In the genomic region with DNA sequence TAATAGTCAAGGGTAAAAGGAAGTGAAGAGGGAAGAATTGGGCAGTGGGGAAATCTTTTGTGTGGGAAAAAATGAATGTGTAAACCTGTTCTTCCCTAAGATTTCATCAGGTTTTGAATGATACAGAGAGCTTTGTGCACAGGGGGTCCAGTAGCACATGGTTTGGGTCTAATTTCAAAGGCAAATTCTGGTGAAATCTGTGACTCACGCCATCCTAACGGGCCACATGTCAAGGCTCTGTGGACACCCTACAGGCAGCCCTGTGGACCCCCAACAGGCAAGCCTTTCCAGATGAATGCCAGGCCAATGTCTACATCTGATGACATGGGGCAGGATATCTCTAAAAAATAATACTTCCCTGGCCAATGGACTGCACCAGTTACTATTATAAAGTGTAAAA, we compare ENCODE assay signal across 23 cellular contexts.
A peak's percentile ranks its signal among the peaks of the same experiment; 100 is the strongest.
DNase-seq lines count a peak whose midpoint lies in the region; FAIRE-seq and TF ChIP-seq lines count a peak whose summit lies in the region.
"Had no signal": no experiment of that assay in that cellular context is flagged by ENCODE, and none has a peak within 500 bp of the region (broad histone marks: within the 10 kb centered on the region; RNA-seq: fewer than 3 reads in every experiment).

No MANE protein-coding gene starts in this region.

- DNase-seq in H54 (ENCODE audit: insufficient read length, low spot score), result no peak
- no peak for DNase-seq in PC-9
- peak; percentile 55 for DNase-seq in endodermal cell
- no peak for DNase-seq in nephron progenitor cell
- DNase-seq in mucosa of gallbladder (ENCODE audit: low spot score), result no peak
- DNase-seq in NCI-H1048 (lab: John Stamatoyannopoulos, UW), result no peak
- no peak for DNase-seq in dermis blood vessel endothelial cell
- DNase-seq in NCI-H2227 (lab: John Stamatoyannopoulos, UW; ENCODE audit: unreplicated experiment), result no peak
- DNase-seq: activated B cell treated with CpG ODN at 0.5 μM for 24 hours; activated CD4-positive, alpha-beta T cell treated with anti-CD3 and anti-CD28 coated beads, Interleukin-2, amount 50 U/mL, for 48 hours; activated effector memory CD4-positive, alpha-beta T cell treated with Interleukin-2 at 50 U/mL for 16 hours; activated naive CD8-positive, alpha-beta T cell treated with anti-CD3 and anti-CD28 coated beads, Interleukin-2, amount 50 U/mL, for 24 hours; head of caudate nucleus; left lung; mucosa of descending colon; NCI-H526; psoas muscle; stimulated activated CD4-positive, alpha-beta T cell treated with anti-CD3 and anti-CD28 coated beads, Interleukin-2, amount 100 ng/mL, for 24 hours; T-helper 9 cell; uterus had no signal

- peak overlapping the region; percentile 46; the same call in 1 of the 2 replicates for H3K4me2 ChIP-seq in PC-9

- H3K27ac Mint-ChIP-seq in endodermal cell (peak overlapping the region; percentile 85), nephron progenitor cell (peak overlapping the region; percentile 17)
- H3K27ac Mint-ChIP-seq: activated B cell treated with CpG ODN at 0.5 μM for 24 hours; activated naive CD8-positive, alpha-beta T cell treated with anti-CD3 and anti-CD28 coated beads, Interleukin-2, amount 50 U/mL, for 24 hours; stimulated activated memory B cell treated with anti-CD40 and anti-IgM and Interleukin-4, amounts not matched to agents 10 μg/mL and 1 μg/mL and 100 μg/mL, for 72 hours had no signal

- peak overlapping the region; percentile 42 for H3K27ac ChIP-seq in PC-9
- no peak overlapping the region for H3K27ac ChIP-seq in endodermal cell (ENCODE audit: low read depth, low read length)
- H3K27ac ChIP-seq: left lung, psoas muscle, uterus had no signal

- peaks cover 6% of the 10 kb centered on the region; the same call in 1 of the 2 replicates for H3K79me2 ChIP-seq in PC-9 (ENCODE audit: low read depth)

- no peak overlapping the region for H3K9ac ChIP-seq in endodermal cell (ENCODE audit: extremely low read depth, low read length, poor library complexity, severe bottlenecking)

- BruUV-seq in PC-9 (replicated peaks; lab: Mats Ljungman, UMichigan), result no TSS peak

- POLR2A ChIA-PET in PC-9 (lab: Charles Lee; ENCODE audit: unreplicated experiment), result no interaction called here

- no peaks in the 10 kb centered on the region for H3K9me3 ChIP-seq in PC-9 (ENCODE audit: insufficient read depth, low read depth)
- peaks cover 5% of the 10 kb centered on the region for H3K9me3 ChIP-seq in endodermal cell (ENCODE audit: control insufficient read depth, low read length)
- H3K9me3 ChIP-seq: left lung, mucosa of descending colon, psoas muscle, uterus had no signal

- H4K20me1 ChIP-seq in PC-9 (ENCODE audit: insufficient read depth), result no peaks in the 10 kb centered on the region

- H3K9me3 Mint-ChIP-seq in endodermal cell, result no peaks in the 10 kb centered on the region
- no peaks in the 10 kb centered on the region for H3K9me3 Mint-ChIP-seq in nephron progenitor cell
- H3K9me3 Mint-ChIP-seq: activated B cell treated with CpG ODN at 0.5 μM for 24 hours; stimulated activated memory B cell treated with anti-CD40 and anti-IgM and Interleukin-4, amounts not matched to agents 10 μg/mL and 1 μg/mL and 100 μg/mL, for 72 hours had no signal

- TF ChIP-seq POLR2A in H54 (IDR thresholded peaks at IDR 0.05; ENCODE audit: low read depth, low read length), result no peak

- H3K4me3 ChIP-seq in PC-9 (no peak overlapping the region), endodermal cell (ENCODE audit: low read length) (no peak overlapping the region)
- H3K4me3 ChIP-seq: left lung, mucosa of descending colon, psoas muscle, uterus had no signal

- FAIRE-seq in H54 (lab: Jason Lieb, UNC), result peak; percentile 72
- FAIRE-seq: bronchial epithelial cell had no signal

- intact Hi-C loops in PC-9 (cut with micrococcal nuclease; ENCODE audit: unreplicated experiment), result no loop called here

- peaks cover 6% of the 10 kb centered on the region; the same call in 1 of the 2 replicates for H3F3A ChIP-seq in PC-9 (ENCODE audit: insufficient read depth, low read depth)

- H3K36me3 Mint-ChIP-seq in endodermal cell (ENCODE audit: low read depth) (peaks cover 13% of the 10 kb centered on the region), nephron progenitor cell (ENCODE audit: low read depth) (peaks cover 7% of the 10 kb centered on the region)
- H3K36me3 Mint-ChIP-seq: CD14-positive monocyte; stimulated activated memory B cell treated with anti-CD40 and anti-IgM and Interleukin-4, amounts not matched to agents 10 μg/mL and 1 μg/mL and 100 μg/mL, for 72 hours had no signal

- CTCF ChIA-PET in PC-9 (lab: Charles Lee), result no interaction called here

- no peaks in the 10 kb centered on the region for H3K9me2 ChIP-seq in PC-9 (ENCODE audit: insufficient read depth)

- H2AFZ ChIP-seq in PC-9, result no peak overlapping the region

- H3K4me1 ChIP-seq in PC-9 (replicated peaks; ENCODE audit: insufficient read depth) (peaks cover 11% of the 10 kb centered on the region), endodermal cell (ENCODE audit: control insufficient read depth, insufficient read depth, low read length) (peaks cover 10% of the 10 kb centered on the region)
- H3K4me1 ChIP-seq: left lung, uterus had no signal

- H3K27me3 ChIP-seq in PC-9 (ENCODE audit: insufficient read depth, low read depth), result no peaks in the 10 kb centered on the region
- no peaks in the 10 kb centered on the region for H3K27me3 ChIP-seq in endodermal cell (ENCODE audit: control insufficient read depth, insufficient read depth, low read length, poor library complexity, severe bottlenecking)
- H3K27me3 ChIP-seq: left lung, uterus had no signal

- TF ChIP-seq CTCF in PC-9 (conservative IDR thresholded peaks at IDR 0.05), result no peak
- TF ChIP-seq CTCF in endodermal cell (conservative IDR thresholded peaks at IDR 0.05), result no peak
- no peak for TF ChIP-seq CTCF in nephron progenitor cell (IDR thresholded peaks at IDR 0.05)

- H3K4me1 Mint-ChIP-seq in endodermal cell (peaks cover 59% of the 10 kb centered on the region), nephron progenitor cell (peaks cover 10% of the 10 kb centered on the region)
- H3K4me1 Mint-ChIP-seq: activated B cell treated with CpG ODN at 0.5 μM for 24 hours; CD14-positive monocyte; stimulated activated memory B cell treated with anti-CD40 and anti-IgM and Interleukin-4, amounts not matched to agents 10 μg/mL and 1 μg/mL and 100 μg/mL, for 72 hours had no signal

- no peaks in the 10 kb centered on the region for H3K27me3 Mint-ChIP-seq in endodermal cell (ENCODE audit: insufficient read depth)
- H3K27me3 Mint-ChIP-seq in nephron progenitor cell (ENCODE audit: low read depth, poor library complexity), result no peaks in the 10 kb centered on the region
- H3K27me3 Mint-ChIP-seq: activated B cell treated with CpG ODN at 0.5 μM for 24 hours; stimulated activated memory B cell treated with anti-CD40 and anti-IgM and Interleukin-4, amounts not matched to agents 10 μg/mL and 1 μg/mL and 100 μg/mL, for 72 hours had no signal

- 69% methylated on average over 2 of the region's 2 CpGs; no CpG with 5 or more reads in 1 of the 2 experiments for WGBS in endodermal cell (ENCODE audit: insufficient coverage in 1 of 2, insufficient read length in 1 of 2), 2 experiments

- H3K36me3 ChIP-seq in PC-9 (ENCODE audit: low read depth) (no peaks in the 10 kb centered on the region), endodermal cell (ENCODE audit: control insufficient read depth, insufficient read depth, low read length) (peaks cover 21% of the 10 kb centered on the region)
- H3K36me3 ChIP-seq: left lung, uterus had no signal

- no peak overlapping the region for H3K4me3 Mint-ChIP-seq in endodermal cell
- no peak overlapping the region for H3K4me3 Mint-ChIP-seq in nephron progenitor cell
- H3K4me3 Mint-ChIP-seq: activated B cell treated with CpG ODN at 0.5 μM for 24 hours; activated naive CD8-positive, alpha-beta T cell treated with anti-CD3 and anti-CD28 coated beads, Interleukin-2, amount 50 U/mL, for 24 hours; CD14-positive monocyte; stimulated activated memory B cell treated with anti-CD40 and anti-IgM and Interleukin-4, amounts not matched to agents 10 μg/mL and 1 μg/mL and 100 μg/mL, for 72 hours had no signal
